ENCODE assay signal across 23 cellular contexts in genomic region chr3:1600700-1601418, GRCh38.
"Had no signal": no experiment of that assay in that cellular context is flagged by ENCODE, and none has a peak within 500 bp of the region (broad histone marks: within the 10 kb centered on the region; RNA-seq: fewer than 3 reads in every experiment).

No MANE protein-coding gene starts in this region.

- DNase-seq: activated CD4-positive, alpha-beta T cell treated with anti-CD3 and anti-CD28 coated beads for 4 hours; activated CD8-positive, alpha-beta memory T cell treated with anti-CD3 and anti-CD28 coated beads, Interleukin-2, amount 50 U/mL, for 4 hours; activated CD8-positive, alpha-beta T cell treated with anti-CD3 and anti-CD28 coated beads for 36 hours; activated gamma-delta T cell treated with Interleukin-2 at 50 U/mL for 16 hours; activated naive CD4-positive, alpha-beta T cell treated with anti-CD3 and anti-CD28 coated beads, Interleukin-2, amount 10 ng/mL, durations not matched to agents 7 days and 5 days; activated naive CD8-positive, alpha-beta T cell treated with anti-CD3 and anti-CD28 coated beads for 36 hours; activated T-cell treated with anti-CD3 and anti-CD28 coated beads, Interleukin-2, amount 50 U/mL, for 72 hours; brain microvascular endothelial cell; Karpas-422; NCI-H1105 treated with DMSO at 0.1 percent for 48 hours; NCI-H1436 treated with DMSO at 0.1 percent for 48 hours; NCI-H187; NCI-H2081; NCI-H510A treated with DMSO at 0.1 percent for 48 hours; NCI-H69; PC-9; SJCRH30; SK-N-SH; T-helper 1 cell; WERI-Rb-1 had no signal

- H3K27me3 Mint-ChIP-seq: activated CD8-positive, alpha-beta T cell treated with anti-CD3 and anti-CD28 coated beads for 36 hours; activated naive CD4-positive, alpha-beta T cell treated with anti-CD3 and anti-CD28 coated beads, Interleukin-2, amount 10 ng/mL, durations not matched to agents 7 days and 5 days; activated naive CD8-positive, alpha-beta T cell treated with anti-CD3 and anti-CD28 coated beads for 36 hours had no signal

- H3K4me1 Mint-ChIP-seq: activated naive CD4-positive, alpha-beta T cell treated with anti-CD3 and anti-CD28 coated beads, Interleukin-2, amount 10 ng/mL, durations not matched to agents 7 days and 5 days; activated naive CD8-positive, alpha-beta T cell treated with anti-CD3 and anti-CD28 coated beads for 36 hours had no signal

- H3K4me2 ChIP-seq: PC-9, SK-N-SH had no signal

- H3K36me3 ChIP-seq: brain microvascular endothelial cell, cardiac muscle cell, SJCRH30, WERI-Rb-1 had no signal

- H3K4me3 Mint-ChIP-seq: activated CD8-positive, alpha-beta T cell treated with anti-CD3 and anti-CD28 coated beads for 36 hours; activated naive CD4-positive, alpha-beta T cell treated with anti-CD3 and anti-CD28 coated beads, Interleukin-2, amount 10 ng/mL, durations not matched to agents 7 days and 5 days; activated naive CD8-positive, alpha-beta T cell treated with anti-CD3 and anti-CD28 coated beads for 36 hours; activated T-cell treated with anti-CD3 and anti-CD28 coated beads, Interleukin-2, amount 50 U/mL, for 72 hours had no signal

- H3K27me3 ChIP-seq: brain microvascular endothelial cell, cardiac muscle cell, SJCRH30 had no signal

- H2AFZ ChIP-seq: PC-9 had no signal

- H3K9ac ChIP-seq: SK-N-SH had no signal

- H3K4me1 ChIP-seq: SJCRH30 had no signal

- H3K36me3 Mint-ChIP-seq: activated naive CD4-positive, alpha-beta T cell treated with anti-CD3 and anti-CD28 coated beads, Interleukin-2, amount 10 ng/mL, durations not matched to agents 7 days and 5 days; activated naive CD8-positive, alpha-beta T cell treated with anti-CD3 and anti-CD28 coated beads for 36 hours had no signal

- H3K9me3 ChIP-seq: SJCRH30 had no signal

- H3K4me3 ChIP-seq: cardiac muscle cell, K562, PC-9, SJCRH30 had no signal

- ATAC-seq: activated CD8-positive, alpha-beta T cell treated with anti-CD3 and anti-CD28 coated beads for 36 hours; activated T-cell treated with anti-CD3 and anti-CD28 coated beads, Interleukin-2, amount 50 U/mL, for 72 hours; K562 had no signal

- H3K27ac ChIP-seq: brain microvascular endothelial cell, cardiac muscle cell, PC-9, SJCRH30, WERI-Rb-1 had no signal

- H3K27ac Mint-ChIP-seq: activated CD8-positive, alpha-beta T cell treated with anti-CD3 and anti-CD28 coated beads for 36 hours; activated naive CD4-positive, alpha-beta T cell treated with anti-CD3 and anti-CD28 coated beads, Interleukin-2, amount 10 ng/mL, durations not matched to agents 7 days and 5 days; activated naive CD8-positive, alpha-beta T cell treated with anti-CD3 and anti-CD28 coated beads for 36 hours; activated T-cell treated with anti-CD3 and anti-CD28 coated beads, Interleukin-2, amount 50 U/mL, for 72 hours; activated T-helper 2 cell treated with anti-CD3 and anti-CD28 coated beads, Interferon-gamma antibody, Interleukin-2, Interleukin-4, amounts not matched to agents 10 μg/mL and 5 μg/mL and 100 μg/mL, durations not matched to agents 14 hours and 24 hours and 36 hours had no signal
